ENCODE assay signal across 8 cellular contexts in the genomic region with DNA sequence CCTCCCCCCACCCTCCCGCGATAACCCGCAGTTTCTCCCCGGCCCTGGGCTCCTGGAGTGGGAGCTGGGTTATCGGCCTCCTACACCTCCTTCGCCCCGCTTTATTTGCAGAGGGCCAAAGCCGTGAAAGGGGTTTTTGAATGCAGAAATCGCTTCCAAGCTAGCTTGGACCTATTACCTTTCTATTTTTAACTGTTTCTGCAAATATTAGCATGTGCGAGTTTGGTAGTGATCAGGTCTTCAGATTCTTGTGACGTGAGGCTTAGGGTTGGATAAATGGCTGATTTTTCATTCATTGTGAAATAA. TPM values are rescaled to one million over a fixed set of nuclear protein-coding genes. Genes with fewer than 3 reads are reported as not detected.
DNase-seq lines count a peak whose midpoint lies in the region; ATAC-seq, FAIRE-seq and TF ChIP-seq lines count a peak whose summit lies in the region.

No MANE protein-coding gene starts in this region.

- H3K9me3 Mint-ChIP-seq in activated CD8-positive, alpha-beta memory T cell treated with anti-CD3 and anti-CD28 coated beads, Interleukin-2, amount 10 ng/mL, durations not matched to agents 7 days and 5 days (ENCODE audit: low read depth): no peaks in the 10 kb centered on the region
- H3K9me3 Mint-ChIP-seq in activated CD8-positive, alpha-beta T cell treated with anti-CD3 and anti-CD28 coated beads, Interleukin-2, amount 10 ng/mL, durations not matched to agents 7 days and 5 days (ENCODE audit: insufficient read depth): no peaks in the 10 kb centered on the region

- FAIRE-seq in HTR-8/SVneo (lab: Jason Lieb, UNC): no peak

- H3K27ac ChIP-seq in iPS-18a (ENCODE audit: low read length) (no peak overlapping the region), stomach (peak overlapping the region; percentile 97 to 99 (median 98))

- POLR2A ChIA-PET in activated CD8-positive, alpha-beta T cell treated with anti-CD3 and anti-CD28 coated beads, Interleukin-2, amount 10 ng/mL, durations not matched to agents 7 days and 5 days (lab: Charles Lee): interaction anchor here (1.1 to 3.2 kb wide), 8 partner anchors 10 to 351 kb away, joined by 3 to 21 read pairs (median 16); a partner anchor contains a TSS

- peak overlapping the region; percentile 74 for H3K4me3 ChIP-seq in iPS-18a (ENCODE audit: low read length)
- peak overlapping the region; percentile 73 to 85 (median 76) for H3K4me3 ChIP-seq in stomach

- intact Hi-C loops in stomach (cut with DNase I; ENCODE audit: low total_unique reads): no loop called here

- peaks cover 2% of the 10 kb centered on the region for H3K4me1 ChIP-seq in iPS-18a (ENCODE audit: control insufficient read depth, low read depth, low read length)
- H3K4me1 ChIP-seq in stomach: peaks cover 0 to 61% (median 31%) of the 10 kb centered on the region in 4 donors

- H3K27me3 Mint-ChIP-seq in activated CD8-positive, alpha-beta memory T cell treated with anti-CD3 and anti-CD28 coated beads, Interleukin-2, amount 10 ng/mL, durations not matched to agents 7 days and 5 days: no peaks in the 10 kb centered on the region
- H3K27me3 Mint-ChIP-seq in activated CD8-positive, alpha-beta T cell treated with anti-CD3 and anti-CD28 coated beads, Interleukin-2, amount 10 ng/mL, durations not matched to agents 7 days and 5 days (ENCODE audit: low read depth): no peaks in the 10 kb centered on the region

- CTCF ChIA-PET in activated CD8-positive, alpha-beta memory T cell treated with anti-CD3 and anti-CD28 coated beads, Interleukin-2, amount 10 ng/mL, durations not matched to agents 7 days and 5 days (lab: Charles Lee): interaction anchor here (2.9 kb wide), 1 partner anchor 28 kb away, joined by 19 read pairs; no protein-coding TSS in a partner anchor
- CTCF ChIA-PET in activated CD8-positive, alpha-beta T cell treated with anti-CD3 and anti-CD28 coated beads, Interleukin-2, amount 10 ng/mL, durations not matched to agents 7 days and 5 days (lab: Charles Lee): interaction anchor here (1.3 to 2.7 kb wide), 4 partner anchors 29 to 435 kb away, joined by 3 to 18 read pairs (median 5); no protein-coding TSS in a partner anchor

- WGBS in stomach, 5 donors: 0 to 6% (median 1%) methylated on average over 8 to 11 of the region's 11 CpGs

- H3K9me3 ChIP-seq in iPS-18a (ENCODE audit: control insufficient read depth, low read depth, low read length): no peaks in the 10 kb centered on the region
- no peaks in the 10 kb centered on the region for H3K9me3 ChIP-seq in stomach

- no peak for ATAC-seq in activated CD8-positive, alpha-beta memory T cell treated with anti-CD3 and anti-CD28 coated beads, Interleukin-2, amount 10 ng/mL, durations not matched to agents 7 days and 5 days
- no peak for ATAC-seq in activated CD8-positive, alpha-beta T cell treated with anti-CD3 and anti-CD28 coated beads, Interleukin-2, amount 10 ng/mL, durations not matched to agents 7 days and 5 days
- no peak for ATAC-seq in HG03175 (IDR thresholded peaks at IDR 0.05; ENCODE audit: unreplicated experiment)
- no peak for ATAC-seq in GM21737 (IDR thresholded peaks at IDR 0.05; ENCODE audit: unreplicated experiment)

- H3K36me3 ChIP-seq in iPS-18a (ENCODE audit: control insufficient read depth, low read depth, low read length) (peaks cover 16% of the 10 kb centered on the region), stomach (no peaks in the 10 kb centered on the region)

- H3K27me3 ChIP-seq in iPS-18a (ENCODE audit: control insufficient read depth, insufficient read depth, low read length) (no peaks in the 10 kb centered on the region), stomach (no peaks in the 10 kb centered on the region)

- H3K4me3 Mint-ChIP-seq in activated CD8-positive, alpha-beta memory T cell treated with anti-CD3 and anti-CD28 coated beads, Interleukin-2, amount 10 ng/mL, durations not matched to agents 7 days and 5 days: peak overlapping the region; percentile 87
- peak overlapping the region; percentile 77 for H3K4me3 Mint-ChIP-seq in activated CD8-positive, alpha-beta T cell treated with anti-CD3 and anti-CD28 coated beads, Interleukin-2, amount 10 ng/mL, durations not matched to agents 7 days and 5 days

- peaks cover 10% of the 10 kb centered on the region for H3K36me3 Mint-ChIP-seq in activated CD8-positive, alpha-beta memory T cell treated with anti-CD3 and anti-CD28 coated beads, Interleukin-2, amount 10 ng/mL, durations not matched to agents 7 days and 5 days
- H3K36me3 Mint-ChIP-seq in activated CD8-positive, alpha-beta T cell treated with anti-CD3 and anti-CD28 coated beads, Interleukin-2, amount 10 ng/mL, durations not matched to agents 7 days and 5 days (ENCODE audit: low read depth): peaks cover 22% of the 10 kb centered on the region

- H3K9ac ChIP-seq in iPS-18a (ENCODE audit: low read length): peak overlapping the region; percentile 63

- TF ChIP-seq EP300 in stomach (IDR thresholded peaks at IDR 0.05): no peak

- H3K4me1 Mint-ChIP-seq in activated CD8-positive, alpha-beta memory T cell treated with anti-CD3 and anti-CD28 coated beads, Interleukin-2, amount 10 ng/mL, durations not matched to agents 7 days and 5 days: peaks cover 36% of the 10 kb centered on the region
- H3K4me1 Mint-ChIP-seq in activated CD8-positive, alpha-beta T cell treated with anti-CD3 and anti-CD28 coated beads, Interleukin-2, amount 10 ng/mL, durations not matched to agents 7 days and 5 days (ENCODE audit: low read depth): peaks cover 36% of the 10 kb centered on the region

- peak overlapping the region; percentile 90 for H3K27ac Mint-ChIP-seq in activated CD8-positive, alpha-beta memory T cell treated with anti-CD3 and anti-CD28 coated beads, Interleukin-2, amount 10 ng/mL, durations not matched to agents 7 days and 5 days
- peak overlapping the region; percentile 88 for H3K27ac Mint-ChIP-seq in activated CD8-positive, alpha-beta T cell treated with anti-CD3 and anti-CD28 coated beads, Interleukin-2, amount 10 ng/mL, durations not matched to agents 7 days and 5 days

- TF ChIP-seq CTCF in stomach (IDR thresholded peaks at IDR 0.05): no peak

- no peak for DNase-seq in activated CD8-positive, alpha-beta memory T cell treated with anti-CD3 and anti-CD28 coated beads, Interleukin-2, amount 10 ng/mL, durations not matched to agents 7 days and 5 days
- DNase-seq in activated CD8-positive, alpha-beta memory T cell treated with anti-CD3 and anti-CD28 coated beads for 24 hours: no peak
- no peak for DNase-seq in activated CD8-positive, alpha-beta T cell treated with anti-CD3 and anti-CD28 coated beads, Interleukin-2, amount 10 ng/mL, durations not matched to agents 7 days and 5 days
- DNase-seq in stomach (no peak), HTR-8/SVneo (ENCODE audit: insufficient read length, low spot score) (no peak)

- no peak for TF ChIP-seq POLR2A in stomach (IDR thresholded peaks at IDR 0.05)

RNA-seq across cellular contexts. Expression of a gene that starts 1.3 kb away (rescaled TPM):
- 10 to 100 TPM; 44.9 to 47.3 TPM for total RNA-seq in activated CD8-positive, alpha-beta memory T cell treated with anti-CD3 and anti-CD28 coated beads, Interleukin-2, amount 10 ng/mL, durations not matched to agents 7 days and 5 days
- total RNA-seq in activated CD8-positive, alpha-beta T cell treated with anti-CD3 and anti-CD28 coated beads, Interleukin-2, amount 10 ng/mL, durations not matched to agents 7 days and 5 days: 10 to 100 TPM; 38.0 to 46.0 TPM
- 100 to 1,000 TPM in 3 of 5 donors, 10 to 100 TPM in 2; 49.6 to 252 (median 182) TPM for total RNA-seq in stomach
- 10 to 100 TPM in 1 of 3 donors, 1 to 10 TPM in 2; 6.5 to 10.0 (median 8.1) TPM for polyA plus RNA-seq in stomach
